ENCODE assay signal across 12 cellular contexts in genomic region chr7:140375808-140376730, GRCh38. TPM values are rescaled to one million over a fixed set of nuclear protein-coding genes. Genes with fewer than 3 reads are reported as not detected.
A peak's percentile ranks its signal among the peaks of the same experiment; 100 is the strongest.
DNase-seq lines count a peak whose midpoint lies in the region; ATAC-seq and TF ChIP-seq lines count a peak whose summit lies in the region.
"Had no signal": no experiment of that assay in that cellular context is flagged by ENCODE, and none has a peak within 500 bp of the region (broad histone marks: within the 10 kb centered on the region; RNA-seq: fewer than 3 reads in every experiment).

No MANE protein-coding gene starts in this region.

- TF ChIP-seq CTCF in DND-41 (IDR thresholded peaks at IDR 0.05; ENCODE audit: borderline replicate concordance, extremely low read depth, low read length, poor library complexity, severe bottlenecking) (no peak), neutrophil (IDR thresholded peaks at IDR 0.05) (no peak), foreskin keratinocyte (conservative IDR thresholded peaks at IDR 0.05) (no peak)

- H4K20me1 ChIP-seq in DND-41 (ENCODE audit: insufficient read depth, low read length): no peaks in the 10 kb centered on the region

- H3K9me3 ChIP-seq in DND-41 (ENCODE audit: insufficient read depth, low read length, severe bottlenecking) (no peaks in the 10 kb centered on the region), KOPT-K1 (ENCODE audit: insufficient read depth, low read length, poor library complexity, severe bottlenecking) (no peaks in the 10 kb centered on the region), neutrophil (no peaks in the 10 kb centered on the region)

- H3K9me3 Mint-ChIP-seq in activated naive CD4-positive, alpha-beta T cell treated with anti-CD3 and anti-CD28 coated beads, Interleukin-2, amount 10 ng/mL, durations not matched to agents 7 days and 5 days: no peaks in the 10 kb centered on the region
- H3K9me3 Mint-ChIP-seq: neural crest cell had no signal

- H3K27ac ChIP-seq in DND-41 (ENCODE audit: low read length): peak overlapping the region; percentile 87
- H3K27ac ChIP-seq in KOPT-K1 (ENCODE audit: low read depth, low read length, poor library complexity, severe bottlenecking): peak overlapping the region; percentile 89
- peak overlapping the region; percentile 59 for H3K27ac ChIP-seq in neutrophil
- no peak overlapping the region for H3K27ac ChIP-seq in foreskin keratinocyte

- peaks cover 43% of the 10 kb centered on the region for H3K4me1 Mint-ChIP-seq in activated naive CD4-positive, alpha-beta T cell treated with anti-CD3 and anti-CD28 coated beads, Interleukin-2, amount 10 ng/mL, durations not matched to agents 7 days and 5 days
- H3K4me1 Mint-ChIP-seq: neural crest cell had no signal

- ATAC-seq in DND-41 (ENCODE audit: insufficient read depth, low read depth): peak; percentile 86
- no peak for ATAC-seq in GM21367 (IDR thresholded peaks at IDR 0.05; ENCODE audit: unreplicated experiment)
- no peak for ATAC-seq in HG03095 (IDR thresholded peaks at IDR 0.05; ENCODE audit: unreplicated experiment)
- no peak for ATAC-seq in foreskin keratinocyte

- no peaks in the 10 kb centered on the region for H3K27me3 Mint-ChIP-seq in activated naive CD4-positive, alpha-beta T cell treated with anti-CD3 and anti-CD28 coated beads, Interleukin-2, amount 10 ng/mL, durations not matched to agents 7 days and 5 days

- H3K4me2 ChIP-seq in DND-41 (ENCODE audit: insufficient read depth, low read length): peak overlapping the region; percentile 72

- H3K4me3 ChIP-seq in DND-41 (ENCODE audit: low read depth in 1 of 2, low read length in 2 of 2) (peak overlapping the region in 1 of 2 experiments; percentile 49; a peak in 3 of 4 replicates), neutrophil (ENCODE audit: low read depth in 1 of 2, low read length in 1 of 2) (no peak overlapping the region)

- H3K79me2 ChIP-seq in DND-41 (ENCODE audit: insufficient read depth, low read length): 0 out of 2 replicates have a peak, but pooled peaks cover 2% of the 10 kb centered on the region

- H2AFZ ChIP-seq in DND-41 (ENCODE audit: low read depth, low read length): peak overlapping the region; percentile 67

- DNase-seq in DND-41 (peak; percentile 54), foreskin keratinocyte (no peak), NCI-H1417 (lab: John Stamatoyannopoulos, UW) (no peak)
- peak; percentile 38 for DNase-seq in activated naive CD4-positive, alpha-beta T cell treated with anti-CD3 and anti-CD28 coated beads, Interleukin-2, amount 10 ng/mL, durations not matched to agents 7 days and 5 days
- DNase-seq: COR-L47, foreskin fibroblast, Karpas-422 had no signal

- CTCF ChIA-PET in activated naive CD4-positive, alpha-beta T cell treated with anti-CD3 and anti-CD28 coated beads, Interleukin-2, amount 10 ng/mL, durations not matched to agents 7 days and 5 days (lab: Charles Lee): interaction anchor here (1.3 to 2.1 kb wide), 3 partner anchors 9 to 68 kb away, joined by 3 to 10 read pairs (median 8); no protein-coding TSS in a partner anchor

- peaks cover 34% of the 10 kb centered on the region for H3K36me3 Mint-ChIP-seq in activated naive CD4-positive, alpha-beta T cell treated with anti-CD3 and anti-CD28 coated beads, Interleukin-2, amount 10 ng/mL, durations not matched to agents 7 days and 5 days

- H3K4me1 ChIP-seq in DND-41 (ENCODE audit: insufficient read depth, low read length): peaks cover 36% of the 10 kb centered on the region
- H3K4me1 ChIP-seq in neutrophil (ENCODE audit: control insufficient read depth in 1 of 2, insufficient read depth in 1 of 2, low read depth in 1 of 2, low read length in 1 of 2): no peaks in the 10 kb centered on the region
- H3K4me1 ChIP-seq in foreskin keratinocyte: no peaks in the 10 kb centered on the region

- H3K27ac Mint-ChIP-seq in activated naive CD4-positive, alpha-beta T cell treated with anti-CD3 and anti-CD28 coated beads, Interleukin-2, amount 10 ng/mL, durations not matched to agents 7 days and 5 days: peak overlapping the region; percentile 94

- peak overlapping the region; percentile 47 for H3K9ac ChIP-seq in DND-41 (ENCODE audit: low read depth, low read length)

- H3K27me3 ChIP-seq in DND-41 (ENCODE audit: insufficient read depth, low read length, poor library complexity) (no peaks in the 10 kb centered on the region), neutrophil (no peaks in the 10 kb centered on the region), foreskin keratinocyte (no peaks in the 10 kb centered on the region)

- H3K4me3 Mint-ChIP-seq in activated naive CD4-positive, alpha-beta T cell treated with anti-CD3 and anti-CD28 coated beads, Interleukin-2, amount 10 ng/mL, durations not matched to agents 7 days and 5 days: peak overlapping the region; percentile 71
- H3K4me3 Mint-ChIP-seq: neural crest cell had no signal

- H3K36me3 ChIP-seq in DND-41 (ENCODE audit: insufficient read depth, low read length): peaks cover 25% of the 10 kb centered on the region
- H3K36me3 ChIP-seq in KOPT-K1 (ENCODE audit: insufficient read depth, low read length): peaks cover 53% of the 10 kb centered on the region
- H3K36me3 ChIP-seq in neutrophil: peaks cover 98% of the 10 kb centered on the region

RNA-seq across cellular contexts. Expression of gene SLC37A3, which starts 22.3 kb away (rescaled TPM):
- 30.4 and 37.9 TPM in 2 replicates for total RNA-seq in foreskin keratinocyte
- 15.6 and 16.7 TPM in 2 replicates for polyA plus RNA-seq in foreskin keratinocyte

RNA-seq across cellular contexts. Expression of gene RAB19, which starts 27.8 kb away (rescaled TPM):
- total RNA-seq in foreskin keratinocyte: 0.21 TPM in 1 of 2 replicates, not detected in the other
- polyA plus RNA-seq in foreskin keratinocyte: not detected in 2 replicates
- total RNA-seq: neural crest cell had no signal

Comparison
In these comparisons a context has a peak if more than half of its experiments do, and no peak if none do; other contexts are left out.
1. DNase-seq: peak in DND-41 (single experiment) and activated naive CD4-positive, alpha-beta T cell treated with anti-CD3 and anti-CD28 coated beads, Interleukin-2, amount 10 ng/mL, durations not matched to agents 7 days and 5 days (single experiment); none in foreskin keratinocyte (0 of 2) and NCI-H1417 (0 of 3).